8 cellular contexts compared by ENCODE assay signal in genomic region chr3:11568503-11569155, GRCh38.
DNase-seq lines count a peak whose midpoint lies in the region; ATAC-seq and TF ChIP-seq lines count a peak whose summit lies in the region.

No MANE protein-coding gene starts in this region.

- TF ChIP-seq CTCF in right lobe of liver (IDR thresholded peaks at IDR 0.05) (no peak), thyroid gland (IDR thresholded peaks at IDR 0.05) (no peak)

- no peak overlapping the region for H3K4me3 ChIP-seq in HUES64 (ENCODE audit: low read length)
- H3K4me3 ChIP-seq in right lobe of liver = no peak overlapping the region
- no peak overlapping the region for H3K4me3 ChIP-seq in thyroid gland (replicated peaks in 1 of 3)

- H3K4me1 ChIP-seq in HUES64 (ENCODE audit: insufficient read depth, low read length) (no peaks in the 10 kb centered on the region), right lobe of liver (no peaks in the 10 kb centered on the region), thyroid gland (peaks cover 0 to 34% of the 10 kb centered on the region in 2 donors)

- peaks cover 16% of the 10 kb centered on the region for H3K36me3 Mint-ChIP-seq in stimulated activated memory B cell treated with anti-CD40 and anti-IgM and Interleukin-4, amounts not matched to agents 10 μg/mL and 1 μg/mL and 100 μg/mL, for 72 hours

- H3K9me3 ChIP-seq in HUES64 (ENCODE audit: insufficient read depth, low read depth, low read length) = no peaks in the 10 kb centered on the region
- H3K9me3 ChIP-seq in right lobe of liver = no peaks in the 10 kb centered on the region
- H3K9me3 ChIP-seq in thyroid gland = no peaks in the 10 kb centered on the region

- H3K9me3 Mint-ChIP-seq in stimulated activated memory B cell treated with anti-CD40 and anti-IgM and Interleukin-4, amounts not matched to agents 10 μg/mL and 1 μg/mL and 100 μg/mL, for 72 hours = no peaks in the 10 kb centered on the region

- DNase-seq in right lobe of liver = peak in 1 of 3 donors; percentile 62
- peak; percentile 26 for DNase-seq in thyroid gland
- no peak for DNase-seq in NCI-H1105 treated with DMSO at 0.1 percent for 48 hours (lab: John Stamatoyannopoulos, UW)
- no peak for DNase-seq in NCI-H446 (lab: John Stamatoyannopoulos, UW)

- H3K27me3 ChIP-seq in HUES64 (ENCODE audit: insufficient read depth, low read length) = no peaks in the 10 kb centered on the region
- no peaks in the 10 kb centered on the region for H3K27me3 ChIP-seq in right lobe of liver
- H3K27me3 ChIP-seq in thyroid gland = no peaks in the 10 kb centered on the region

- peaks cover 11% of the 10 kb centered on the region; the same call in 1 of the 2 replicates for H3K36me3 ChIP-seq in HUES64 (ENCODE audit: insufficient read depth, low read length)
- H3K36me3 ChIP-seq in right lobe of liver = no peaks in the 10 kb centered on the region
- peaks cover 3 to 6% of the 10 kb centered on the region in 2 donors for H3K36me3 ChIP-seq in thyroid gland

- intact Hi-C loops in right lobe of liver (cut with DNase I) = no loop called here
- intact Hi-C loops in thyroid gland (cut with DNase I) = no loop called here

- no peaks in the 10 kb centered on the region for H3K4me1 Mint-ChIP-seq in stimulated activated memory B cell treated with anti-CD40 and anti-IgM and Interleukin-4, amounts not matched to agents 10 μg/mL and 1 μg/mL and 100 μg/mL, for 72 hours

- H3K27me3 Mint-ChIP-seq in stimulated activated memory B cell treated with anti-CD40 and anti-IgM and Interleukin-4, amounts not matched to agents 10 μg/mL and 1 μg/mL and 100 μg/mL, for 72 hours = no peaks in the 10 kb centered on the region

- TF ChIP-seq POLR2A in right lobe of liver (IDR thresholded peaks at IDR 0.05) = no peak
- TF ChIP-seq POLR2A in thyroid gland (IDR thresholded peaks at IDR 0.05) = no peak

- no peak overlapping the region; the same call in 1 of the 2 replicates for H3K9ac ChIP-seq in HUES64 (ENCODE audit: low read depth, low read length)

- 0 out of 2 replicates have a peak overlapping the region, but pooled peaks have one; percentile 30 for H3K27ac ChIP-seq in HUES64 (ENCODE audit: low read depth, low read length)
- H3K27ac ChIP-seq in cingulate gyrus (ENCODE audit: low read depth, low read length) = peak overlapping the region; percentile 95
- H3K27ac ChIP-seq in right lobe of liver = peak overlapping the region; percentile 38 to 83 (median 47)
- peak overlapping the region; percentile 57 to 90 (median 80) for H3K27ac ChIP-seq in thyroid gland

- WGBS in HUES64 = 95% methylated on average over 28 of the region's 29 CpGs
- 73% methylated on average over 14 of the region's 29 CpGs for WGBS in right lobe of liver (ENCODE audit: insufficient coverage, low coverage, low lambda C conversion rate, missing lambda C conversion rate)
- WGBS in thyroid gland, 2 donors = 47 to 86% methylated on average over 29 of the region's 29 CpGs

- ATAC-seq in right lobe of liver = peak; percentile 64 to 76 (median 68)
- no peak for ATAC-seq in GM21515 (IDR thresholded peaks at IDR 0.05; ENCODE audit: unreplicated experiment)
- no peak for ATAC-seq in stimulated activated memory B cell treated with anti-CD40 and anti-IgM and Interleukin-4, amounts not matched to agents 10 μg/mL and 1 μg/mL and 100 μg/mL, for 72 hours

- no peak overlapping the region for H3K4me3 Mint-ChIP-seq in stimulated activated memory B cell treated with anti-CD40 and anti-IgM and Interleukin-4, amounts not matched to agents 10 μg/mL and 1 μg/mL and 100 μg/mL, for 72 hours

- H3K27ac Mint-ChIP-seq in stimulated activated memory B cell treated with anti-CD40 and anti-IgM and Interleukin-4, amounts not matched to agents 10 μg/mL and 1 μg/mL and 100 μg/mL, for 72 hours = no peak overlapping the region

Comparison
In these comparisons a context has a peak if more than half of its experiments do, and no peak if none do; other contexts are left out.
1. H3K27ac ChIP-seq: peak in every context shown above with its lines; median percentile 95 in cingulate gyrus; 80 in thyroid gland; 47 in right lobe of liver; 30 in HUES64.
2. ATAC-seq: peak in right lobe of liver (4 of 4); none in GM21515 (single experiment) and stimulated activated memory B cell treated with anti-CD40 and anti-IgM and Interleukin-4, amounts not matched to agents 10 μg/mL and 1 μg/mL and 100 μg/mL, for 72 hours (single experiment).
3. DNase-seq: peak in thyroid gland (2 of 2); none in NCI-H1105 treated with DMSO at 0.1 percent for 48 hours (single experiment) and NCI-H446 (0 of 2).